Comparison of ENCODE assay signal across 8 cellular contexts in the genomic region with DNA sequence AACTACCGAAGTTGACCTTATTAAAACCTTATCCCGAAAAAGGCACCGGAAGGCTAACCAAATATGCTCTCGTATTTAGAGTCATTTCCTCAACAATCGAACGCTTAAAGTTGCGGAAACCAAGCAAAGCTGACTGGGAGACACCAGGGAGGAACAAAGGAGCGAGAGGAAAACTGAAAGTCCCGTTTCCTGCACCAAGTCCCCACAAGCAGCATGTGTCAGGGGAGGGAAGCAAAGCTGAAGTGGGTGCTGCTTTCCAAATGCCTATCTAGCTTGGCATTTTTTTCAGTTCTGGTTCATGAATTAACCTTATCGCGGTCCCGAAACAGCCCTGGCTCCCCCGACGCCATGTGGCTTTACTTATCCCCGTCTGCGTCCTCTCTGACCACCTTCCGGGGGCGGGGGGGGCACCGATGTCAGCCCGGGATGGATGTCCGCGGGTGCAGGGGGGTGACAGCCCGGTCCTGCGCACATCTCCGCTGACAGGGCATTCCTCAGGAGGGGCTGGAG. TPM values are rescaled to one million over a fixed set of nuclear protein-coding genes. Genes with fewer than 3 reads are reported as not detected.
DNase-seq lines count a peak whose midpoint lies in the region; ATAC-seq, FAIRE-seq and TF ChIP-seq lines count a peak whose summit lies in the region.

No MANE protein-coding gene starts in this region.

- WGBS in heart right ventricle, 2 donors, result 1% methylated on average over 25 of the region's 25 CpGs
- 59 to 61% methylated on average over 25 of the region's 25 CpGs for WGBS in pancreas, 2 donors

- H3K4me1 Mint-ChIP-seq in activated naive CD8-positive, alpha-beta T cell treated with anti-CD3 and anti-CD28 coated beads, Interleukin-2, amount 50 U/mL, for 24 hours, result peaks cover 59% of the 10 kb centered on the region

- H3K4me3 ChIP-seq in heart right ventricle (peak overlapping the region; percentile 42 to 71 (median 58)), pancreas (peak overlapping the region in 3 of 4 donors; percentile 18 to 43 (median 26))

- H3K36me3 ChIP-seq in heart right ventricle (no peaks in the 10 kb centered on the region), pancreas (no peaks in the 10 kb centered on the region)

- peaks cover 2% of the 10 kb centered on the region for H3K36me3 Mint-ChIP-seq in activated naive CD8-positive, alpha-beta T cell treated with anti-CD3 and anti-CD28 coated beads, Interleukin-2, amount 50 U/mL, for 24 hours (ENCODE audit: low read depth)

- no peaks in the 10 kb centered on the region for H3K9me3 Mint-ChIP-seq in activated naive CD8-positive, alpha-beta T cell treated with anti-CD3 and anti-CD28 coated beads, Interleukin-2, amount 50 U/mL, for 24 hours

- H3K4me1 ChIP-seq in heart right ventricle, result peaks cover 2 to 95% (median 67%) of the 10 kb centered on the region in 9 donors
- peaks cover 13 to 30% (median 14%) of the 10 kb centered on the region in 3 donors for H3K4me1 ChIP-seq in pancreas

- H3K4me3 Mint-ChIP-seq in activated naive CD8-positive, alpha-beta T cell treated with anti-CD3 and anti-CD28 coated beads, Interleukin-2, amount 50 U/mL, for 24 hours, result peak overlapping the region; percentile 82

- no peak for TF ChIP-seq CTCF in heart right ventricle (IDR thresholded peaks at IDR 0.05)
- no peak for TF ChIP-seq CTCF in pancreas (IDR thresholded peaks at IDR 0.05)

- ATAC-seq in activated naive CD8-positive, alpha-beta T cell treated with anti-CD3 and anti-CD28 coated beads, Interleukin-2, amount 50 U/mL, for 24 hours, result peak; percentile 47
- ATAC-seq in heart right ventricle (peak; percentile 48 to 85 (median 76)), pancreas (peak; percentile 29 to 70 (median 59))

- peak overlapping the region; percentile 81 for H3K27ac Mint-ChIP-seq in activated naive CD8-positive, alpha-beta T cell treated with anti-CD3 and anti-CD28 coated beads, Interleukin-2, amount 50 U/mL, for 24 hours

- H3K27me3 ChIP-seq in heart right ventricle (no peaks in the 10 kb centered on the region), pancreas (no peaks in the 10 kb centered on the region)

- no peaks in the 10 kb centered on the region for H3K9me3 ChIP-seq in heart right ventricle
- no peaks in the 10 kb centered on the region for H3K9me3 ChIP-seq in pancreas

- intact Hi-C loops in heart right ventricle (cut with DNase I), result loop anchor here in 6 of 10 donors (5.0 kb wide), 2 partner anchors 36 to 41 kb away; no protein-coding TSS in a partner anchor
- intact Hi-C loops in pancreas (cut with DNase I), result no loop called here

- DNase-seq in activated T-cell treated with anti-CD3 and anti-CD28 coated beads for 48 hours (ENCODE audit: low read depth) (peak; percentile 13), M059J (ENCODE audit: low read depth) (peak; percentile 83), heart right ventricle (peak; percentile 62 to 64), pancreas (peak in 2 of 6 donors; percentile 56 to 69), HK-2 (ENCODE audit: unreplicated experiment) (no peak), cerebellum (ENCODE audit: low spot score) (no peak)
- no peak for DNase-seq in activated T-cell treated with anti-CD3 and anti-CD28 coated beads, Interleukin-2, amount 50 U/mL, for 1 hour
- peak; percentile 55 for DNase-seq in activated naive CD8-positive, alpha-beta T cell treated with anti-CD3 and anti-CD28 coated beads, Interleukin-2, amount 50 U/mL, for 24 hours

- FAIRE-seq in pancreas (lab: Jason Lieb, UNC), result peak; percentile 70

- peak overlapping the region; percentile 73 to 90 (median 81) for H3K27ac ChIP-seq in heart right ventricle
- peak overlapping the region; percentile 17 to 79 (median 55) for H3K27ac ChIP-seq in pancreas

- no peaks in the 10 kb centered on the region for H3K27me3 Mint-ChIP-seq in activated naive CD8-positive, alpha-beta T cell treated with anti-CD3 and anti-CD28 coated beads, Interleukin-2, amount 50 U/mL, for 24 hours

RNA-seq across cellular contexts. Expression of a gene that starts 44.1 kb away (rescaled TPM):
- 2.6 and 8.9 TPM in 2 replicates for total RNA-seq in M059J (2014; rRNA removed; shearing (Covaris generic))
- total RNA-seq in heart right ventricle, result 10 to 100 TPM; 13.4 to 24.8 (median 19.0) TPM
- polyA plus RNA-seq in heart right ventricle, result 1 to 10 TPM; 2.6 to 8.2 TPM
- total RNA-seq in pancreas, result 10 to 100 TPM; 10.3 to 21.3 (median 14.1) TPM
- polyA plus RNA-seq in pancreas, result 1 to 10 TPM; 5.4 to 9.3 TPM
- 27.5 TPM for total RNA-seq in cerebellum

Comparison
In these comparisons a context has a peak if more than half of its experiments do, and no peak if none do; other contexts are left out.
1. DNase-seq: peak in activated T-cell treated with anti-CD3 and anti-CD28 coated beads for 48 hours (single experiment), M059J (single experiment), activated naive CD8-positive, alpha-beta T cell treated with anti-CD3 and anti-CD28 coated beads, Interleukin-2, amount 50 U/mL, for 24 hours (single experiment) and heart right ventricle (2 of 2); none in activated T-cell treated with anti-CD3 and anti-CD28 coated beads, Interleukin-2, amount 50 U/mL, for 1 hour (single experiment), HK-2 (single experiment) and cerebellum (single experiment).
2. intact Hi-C loops: an anchor here in heart right ventricle (5.0 kb wide); none called in pancreas.
3. Peak in every context shown above with its lines, with median percentiles within 50 percentile points of each other: ATAC-seq.